ENCODE assay signal across 9 cellular contexts in genomic region chr9:131397100-131397790, GRCh38. TPM values are rescaled to one million over a fixed set of nuclear protein-coding genes. Genes with fewer than 3 reads are reported as not detected.
DNase-seq lines count a peak whose midpoint lies in the region; ATAC-seq, FAIRE-seq and TF ChIP-seq lines count a peak whose summit lies in the region.
"Had no signal": no experiment of that assay in that cellular context is flagged by ENCODE, and none has a peak within 500 bp of the region (broad histone marks: within the 10 kb centered on the region; RNA-seq: fewer than 3 reads in every experiment).

No MANE protein-coding gene starts in this region.

- H3K9me1 ChIP-seq in keratinocyte (ENCODE audit: control insufficient read depth, extremely low read depth, insufficient read depth, low read length) = peaks cover 4% of the 10 kb centered on the region

- H4K20me1 ChIP-seq in keratinocyte (ENCODE audit: control insufficient read depth, extremely low read depth, insufficient read depth, low read length) = peaks cover 43% of the 10 kb centered on the region

- peak overlapping the region; percentile 70 for H3K9ac ChIP-seq in keratinocyte (ENCODE audit: control insufficient read depth, extremely low read depth, insufficient read depth, low read length)

- H3K4me1 ChIP-seq in keratinocyte (ENCODE audit: control insufficient read depth, extremely low read depth, insufficient read depth, low read length) (peaks cover 53% of the 10 kb centered on the region), tibial nerve (peaks cover 0 to 82% (median 60%) of the 10 kb centered on the region in 4 donors)

- no peak for ATAC-seq in activated naive CD4-positive, alpha-beta T cell treated with anti-CD3 and anti-CD28 coated beads, Interleukin-2, amount 50 U/mL, for 72 hours
- ATAC-seq in GM21737 (IDR thresholded peaks at IDR 0.05; ENCODE audit: unreplicated experiment) = no peak

- no peak for DNase-seq in activated naive CD4-positive, alpha-beta T cell treated with anti-CD3 and anti-CD28 coated beads, Interleukin-2, amount 10 ng/mL, durations not matched to agents 7 days and 5 days
- no peak for DNase-seq in activated naive CD4-positive, alpha-beta T cell treated with Interleukin-2 at 50 U/mL for 16 hours
- no peak for DNase-seq in activated naive CD4-positive, alpha-beta T cell treated with anti-CD3 and anti-CD28 coated beads, Interleukin-2, amount 50 U/mL, for 72 hours (ENCODE audit: low spot score in 2 of 2)
- no peak for DNase-seq in keratinocyte (ENCODE audit: low read depth, low spot score)
- no peak for DNase-seq in tibial nerve (ENCODE audit: low spot score in 2 of 2)
- DNase-seq in OCI-M2 (lab: John Stamatoyannopoulos, UW; ENCODE audit: unreplicated experiment) = no peak
- no peak for DNase-seq in NK-92 (lab: John Stamatoyannopoulos, UW; ENCODE audit: unreplicated experiment)

- H3K4me2 ChIP-seq in keratinocyte (ENCODE audit: control insufficient read depth, extremely low read depth, insufficient read depth, low read depth, low read length) = peak overlapping the region; percentile 100

- H3K27ac ChIP-seq in keratinocyte (ENCODE audit: control insufficient read depth, insufficient read depth, low read length) (peak overlapping the region; percentile 72), tibial nerve (peak overlapping the region; percentile 12 to 99 (median 98))

- CTCF ChIA-PET in activated naive CD4-positive, alpha-beta T cell treated with anti-CD3 and anti-CD28 coated beads, Interleukin-2, amount 10 ng/mL, durations not matched to agents 7 days and 5 days (lab: Charles Lee) = interaction anchor here (1.6 to 2.7 kb wide), 2 partner anchors 8 to 10 kb away, joined by 4 to 13 read pairs; no protein-coding TSS in a partner anchor

- no peak for TF ChIP-seq EP300 in tibial nerve (IDR thresholded peaks at IDR 0.05)

- H3K36me3 Mint-ChIP-seq in activated naive CD4-positive, alpha-beta T cell treated with anti-CD3 and anti-CD28 coated beads, Interleukin-2, amount 10 ng/mL, durations not matched to agents 7 days and 5 days = peaks cover 32% of the 10 kb centered on the region
- peaks cover 8 to 18% of the 10 kb centered on the region in 2 donors for H3K36me3 Mint-ChIP-seq in activated naive CD4-positive, alpha-beta T cell treated with anti-CD3 and anti-CD28 coated beads, Interleukin-2, amount 50 U/mL, for 72 hours

- H3K79me2 ChIP-seq in keratinocyte (ENCODE audit: control insufficient read depth, insufficient read depth, low read length) = peaks cover 75% of the 10 kb centered on the region

- FAIRE-seq in keratinocyte (lab: Jason Lieb, UNC) = no peak
- FAIRE-seq: colon had no signal

- 23 to 30% methylated on average over 8 of the region's 8 CpGs for WGBS in tibial nerve, 2 donors

- dilution Hi-C loops in keratinocyte (cut with MboI; ENCODE audit: extremely low pct_ligation_motif_present, low sequenced_read_pairs) = no loop called here

- H3K4me3 ChIP-seq in keratinocyte (ENCODE audit: control insufficient read depth in 2 of 3, extremely low read depth in 1 of 3, insufficient read depth in 2 of 3, low read depth in 1 of 3, low read length in 3 of 3) (peak overlapping the region; percentile 56 to 93 (median 59)), tibial nerve (peak overlapping the region in 2 of 4 donors; percentile 17 to 20)

- no peaks in the 10 kb centered on the region for H3K27me3 ChIP-seq in keratinocyte (ENCODE audit: control insufficient read depth, extremely low read depth, insufficient read depth, low read length)
- H3K27me3 ChIP-seq in tibial nerve = no peaks in the 10 kb centered on the region

- no peak overlapping the region for H2AFZ ChIP-seq in keratinocyte (ENCODE audit: control insufficient read depth, low read length)

- H3K9me3 ChIP-seq in keratinocyte (ENCODE audit: control insufficient read depth, low read depth, low read length) (no peaks in the 10 kb centered on the region), tibial nerve (no peaks in the 10 kb centered on the region)

- no peaks in the 10 kb centered on the region for H3K9me3 Mint-ChIP-seq in activated naive CD4-positive, alpha-beta T cell treated with anti-CD3 and anti-CD28 coated beads, Interleukin-2, amount 10 ng/mL, durations not matched to agents 7 days and 5 days
- no peaks in the 10 kb centered on the region for H3K9me3 Mint-ChIP-seq in activated naive CD4-positive, alpha-beta T cell treated with anti-CD3 and anti-CD28 coated beads, Interleukin-2, amount 50 U/mL, for 72 hours

- peak overlapping the region; percentile 86 for H3K4me3 Mint-ChIP-seq in activated naive CD4-positive, alpha-beta T cell treated with anti-CD3 and anti-CD28 coated beads, Interleukin-2, amount 10 ng/mL, durations not matched to agents 7 days and 5 days

- TF ChIP-seq POLR2A in tibial nerve (IDR thresholded peaks at IDR 0.05) = no peak

- H3K36me3 ChIP-seq in keratinocyte (ENCODE audit: control insufficient read depth in 2 of 2, extremely low read depth in 1 of 2, insufficient read depth in 2 of 2, low read length in 2 of 2) = peaks cover 0 to 4% of the 10 kb centered on the region in 2 experiments
- no peaks in the 10 kb centered on the region for H3K36me3 ChIP-seq in tibial nerve

- peaks cover 80% of the 10 kb centered on the region for H3K4me1 Mint-ChIP-seq in activated naive CD4-positive, alpha-beta T cell treated with anti-CD3 and anti-CD28 coated beads, Interleukin-2, amount 10 ng/mL, durations not matched to agents 7 days and 5 days

- no peaks in the 10 kb centered on the region for H3K27me3 Mint-ChIP-seq in activated naive CD4-positive, alpha-beta T cell treated with anti-CD3 and anti-CD28 coated beads, Interleukin-2, amount 10 ng/mL, durations not matched to agents 7 days and 5 days

- TF ChIP-seq CTCF in keratinocyte (optimal IDR thresholded peaks at IDR 0.05 in 1 of 3, IDR thresholded peaks at IDR 0.05 in 1 of 3, conservative IDR thresholded peaks at IDR 0.05 in 1 of 3; ENCODE audit: extremely low read depth in 1 of 3, insufficient read depth in 2 of 3, low read length in 3 of 3) (no peak), tibial nerve (IDR thresholded peaks at IDR 0.05) (no peak)

- peak overlapping the region; percentile 99 for H3K27ac Mint-ChIP-seq in activated naive CD4-positive, alpha-beta T cell treated with anti-CD3 and anti-CD28 coated beads, Interleukin-2, amount 10 ng/mL, durations not matched to agents 7 days and 5 days
- peak overlapping the region; percentile 91 to 94 for H3K27ac Mint-ChIP-seq in activated naive CD4-positive, alpha-beta T cell treated with anti-CD3 and anti-CD28 coated beads, Interleukin-2, amount 50 U/mL, for 72 hours

RNA-seq across cellular contexts. Expression of gene PRRC2B, which starts 3.4 kb away (rescaled TPM):
- total RNA-seq in activated naive CD4-positive, alpha-beta T cell treated with anti-CD3 and anti-CD28 coated beads, Interleukin-2, amount 50 U/mL, for 72 hours = 100 to 1,000 TPM; 138 to 160 TPM
- polyA plus RNA-seq in keratinocyte = 15.2 to 38.8 TPM (median 20.8 TPM) in 3 replicates
- 36.7 TPM for polyA plus RNA-seq in keratinocyte (2011; ENCODE audit: low read depth)
- polyA plus RNA-seq in keratinocyte (2011; cell fraction: cytosol; rRNA removed) = 26.1 and 27.0 TPM in 2 replicates
- 170 and 203 TPM in 2 replicates for polyA plus RNA-seq in keratinocyte (2011; cell fraction: nucleus; rRNA removed)
- polyA plus RNA-seq in keratinocyte (2012; ENCODE audit: low replicate concordance) = 32.6 and 73.5 TPM in 2 replicates
- polyA minus RNA-seq in keratinocyte = 69.3 to 140 TPM (median 93.9 TPM) in 3 replicates
- 29.4 TPM for polyA minus RNA-seq in keratinocyte (2011; cell fraction: cytosol; rRNA and poly(A)+ RNA removed)
- polyA minus RNA-seq in keratinocyte (2011; cell fraction: nucleus; rRNA and poly(A)+ RNA removed) = 91.0 and 150 TPM in 2 replicates
- 100 to 1,000 TPM in 3 of 4 donors, 10 to 100 TPM in 1; 94.8 to 236 (median 174) TPM for total RNA-seq in tibial nerve
